8 cellular contexts compared by ENCODE assay signal in the genomic region with DNA sequence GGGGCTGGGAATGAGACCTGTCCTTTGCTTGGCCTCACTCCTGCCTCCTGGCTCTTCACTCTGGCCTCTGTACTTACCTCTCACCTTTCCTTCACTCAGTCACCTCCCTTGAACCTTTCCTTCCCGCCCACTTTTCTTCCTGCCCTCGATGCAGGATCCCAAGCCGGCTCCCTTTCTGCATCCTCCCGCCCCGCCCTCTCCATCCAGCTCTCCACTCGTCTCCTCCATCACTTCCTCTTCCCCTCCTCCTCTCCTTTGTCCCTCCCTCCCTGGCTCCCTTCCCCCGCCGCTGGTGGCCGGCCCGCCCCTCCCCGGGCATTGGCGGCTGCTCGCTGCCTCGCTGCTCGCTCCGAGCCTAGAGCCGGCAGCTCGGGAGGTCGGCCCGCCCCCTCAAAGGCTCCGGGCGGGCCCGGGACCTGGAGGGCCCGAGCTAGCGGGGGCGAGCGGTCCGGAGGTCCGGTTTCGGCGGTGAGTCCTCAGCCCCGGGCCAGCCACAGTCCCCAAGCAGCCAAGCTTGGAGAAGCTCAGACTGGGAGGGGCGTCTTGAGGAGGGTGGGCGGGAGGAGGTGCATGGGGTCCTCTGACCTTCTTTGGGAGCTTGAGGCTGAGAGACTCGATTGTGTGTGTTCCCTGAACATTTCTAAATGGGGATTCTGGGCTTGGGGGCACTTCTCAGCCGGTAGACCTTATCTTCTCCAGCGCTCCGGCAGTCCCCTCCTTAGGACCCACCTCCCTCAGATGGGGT. TPM values are rescaled to one million over a fixed set of nuclear protein-coding genes. Genes with fewer than 3 reads are reported as not detected.
A peak's percentile ranks its signal among the peaks of the same experiment; 100 is the strongest.
DNase-seq lines count a peak whose midpoint lies in the region; ATAC-seq, FAIRE-seq and TF ChIP-seq lines count a peak whose summit lies in the region.

No MANE protein-coding gene starts in this region.

- CTCF ChIA-PET in T-cell (lab: Charles Lee), result interaction anchor here in 1 of 2 donors (0.6 kb wide), 1 partner anchor 35 kb away, joined by 9 read pairs; no protein-coding TSS in a partner anchor

- H3K9me3 ChIP-seq in small intestine (ENCODE audit: control insufficient read depth, low read depth), result no peaks in the 10 kb centered on the region

- peak overlapping the region in 1 of 2 donors; percentile 77 for H3K27ac ChIP-seq in small intestine (ENCODE audit: low read depth in 1 of 2, low read length in 1 of 2)

- POLR2A ChIA-PET in T-cell (lab: Charles Lee), result no interaction called here

- peak; percentile 76 for DNase-seq in GM04504 (ENCODE audit: low read depth)
- peak; percentile 75 for DNase-seq in NCI-H187 treated with DMSO at 0.1 percent for 48 hours (lab: John Stamatoyannopoulos, UW)
- peak in 9 of 34 experiments; percentile 7 to 31 (median 16) for DNase-seq in T-cell
- DNase-seq in dedifferentiated amniotic fluid mesenchymal stem cell (ENCODE audit: extremely low spot score), result peak; percentile 72
- DNase-seq in kidney epithelial cell (ENCODE audit: low read depth), result no peak
- DNase-seq in small intestine, result peak; percentile 69

- peak overlapping the region; percentile 36 to 77 (median 59) for H3K4me3 Mint-ChIP-seq in T-cell

- TF ChIP-seq CTCF in kidney epithelial cell (IDR thresholded peaks at IDR 0.05; ENCODE audit: insufficient read depth, low read length, poor library complexity, severe bottlenecking), result no peak

- ATAC-seq in T-cell (replicated peaks in 1 of 4) (peak; percentile 52 to 80 (median 62)), HG03196 (IDR thresholded peaks at IDR 0.05; ENCODE audit: unreplicated experiment) (no peak), GM21367 (IDR thresholded peaks at IDR 0.05; ENCODE audit: unreplicated experiment) (no peak)

- peaks cover 2 to 16% of the 10 kb centered on the region in 2 donors for H3K4me1 ChIP-seq in small intestine (ENCODE audit: control insufficient read depth in 2 of 2, insufficient read depth in 1 of 2, low read depth in 1 of 2, low read length in 1 of 2)

- peaks cover 5% of the 10 kb centered on the region for H3K36me3 Mint-ChIP-seq in T-cell

- 6 to 7% (median 7%) methylated on average over 37 to 38 of the region's 38 CpGs for WGBS in small intestine, 3 donors

- peaks cover 12 to 23% of the 10 kb centered on the region in 2 donors for H3K27me3 Mint-ChIP-seq in T-cell

- H3K4me1 Mint-ChIP-seq in T-cell, result peaks cover 5 to 13% (median 5%) of the 10 kb centered on the region in 3 donors

- H3K27me3 ChIP-seq in kidney epithelial cell (ENCODE audit: control insufficient read depth, insufficient read depth, low read length) (no peaks in the 10 kb centered on the region), small intestine (ENCODE audit: control insufficient read depth in 2 of 2, insufficient read depth in 2 of 2, low read length in 2 of 2) (no peaks in the 10 kb centered on the region)

- no peaks in the 10 kb centered on the region for H3K9me3 Mint-ChIP-seq in T-cell

- FAIRE-seq in small intestine (lab: Jason Lieb, UNC), result no peak

- H3K27ac Mint-ChIP-seq in T-cell, result no peak overlapping the region

- peaks cover 7% of the 10 kb centered on the region for H3K36me3 ChIP-seq in kidney epithelial cell (ENCODE audit: control insufficient read depth, insufficient read depth, low read length)
- no peaks in the 10 kb centered on the region for H3K36me3 ChIP-seq in small intestine (ENCODE audit: control insufficient read depth in 2 of 2, insufficient read depth in 2 of 2, low read length in 2 of 2)

- H3K4me3 ChIP-seq in kidney epithelial cell (ENCODE audit: low read depth, low read length) (peak overlapping the region; percentile 54), small intestine (ENCODE audit: low read depth in 1 of 2, low read length in 2 of 2) (peak overlapping the region in 1 of 2 donors; percentile 37)

RNA-seq across cellular contexts. Expression of a gene that starts 13.8 kb away (rescaled TPM):
- 1 to 10 TPM; 1.8 to 7.8 (median 4.0) TPM for total RNA-seq in T-cell
- total RNA-seq in kidney epithelial cell, result 99.0 and 107 TPM in 2 replicates
- polyA plus RNA-seq in small intestine, result 10 to 100 TPM; 14.1 to 30.7 (median 15.1) TPM

RNA-seq across cellular contexts. Expression of a gene that starts 49.0 kb away (rescaled TPM):
- total RNA-seq in T-cell (100 to 1,000 TPM in 3 of 5 donors, 10 to 100 TPM in 2; 80.6 to 117 (median 111) TPM), kidney epithelial cell (122 and 127 TPM in 2 replicates)
- polyA plus RNA-seq in small intestine, result 100 to 1,000 TPM in 2 of 3 donors, 10 to 100 TPM in 1; 79.7 to 125 (median 103) TPM

RNA-seq across cellular contexts. Expression of a gene that starts 55.5 kb away (rescaled TPM):
- total RNA-seq in T-cell (10 to 100 TPM in 3 of 5 donors, 1 to 10 TPM in 2; 7.0 to 12.4 (median 11.3) TPM), kidney epithelial cell (28.9 and 30.1 TPM in 2 replicates)
- 1 to 10 TPM; 5.8 to 9.5 (median 7.3) TPM for polyA plus RNA-seq in small intestine

RNA-seq across cellular contexts. Expression of a gene that starts 58.2 kb away (rescaled TPM):
- not detected for total RNA-seq in T-cell
- total RNA-seq in kidney epithelial cell, result not detected in 2 replicates
- polyA plus RNA-seq in small intestine, result 10 to 100 TPM; 14.6 to 88.6 (median 64.0) TPM

Comparison
In these comparisons a context has a peak if more than half of its experiments do, and no peak if none do; other contexts are left out.
1. ATAC-seq: peak in T-cell (4 of 4); none in HG03196 (single experiment) and GM21367 (single experiment).
2. RNA of a gene that starts 13.8 kb away (total RNA-seq): 99.0 to 107 TPM in kidney epithelial cell; 1.8 to 7.8 TPM in T-cell; every median in the first group is over 10 times any median in the second.